Comparison of ENCODE assay signal across 8 cellular contexts in the genomic region with DNA sequence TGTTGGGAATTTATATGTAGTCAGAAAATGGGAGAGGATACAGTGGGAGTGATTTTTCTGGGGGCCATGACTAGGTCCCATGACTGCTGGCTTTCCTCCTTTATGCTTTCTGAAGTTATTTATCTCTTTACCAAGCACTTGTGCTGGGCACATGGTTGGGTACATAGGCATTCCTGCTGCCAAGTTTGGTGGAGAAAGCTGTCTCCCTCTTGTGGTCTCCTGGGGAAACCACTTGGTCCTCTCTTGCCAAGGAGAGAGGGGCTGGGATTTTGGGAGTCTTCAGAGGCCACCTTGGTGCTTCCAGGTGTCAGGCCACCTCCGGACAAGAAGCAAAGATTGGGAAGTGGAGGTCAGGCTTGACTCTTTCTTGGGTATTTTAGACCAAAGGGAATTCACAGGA.
A peak's percentile ranks its signal among the peaks of the same experiment; 100 is the strongest.
DNase-seq lines count a peak whose midpoint lies in the region; ATAC-seq lines count a peak whose summit lies in the region.

No MANE protein-coding gene starts in this region.

- intact Hi-C loops in activated naive CD4-positive, alpha-beta T cell treated with anti-CD3 and anti-CD28 coated beads for 36 hours (cut with micrococcal nuclease) = loop anchor here (1.0 kb wide), 2 partner anchors 114 to 319 kb away; no protein-coding TSS in a partner anchor

- CTCF ChIA-PET in activated naive CD4-positive, alpha-beta T cell treated with anti-CD3 and anti-CD28 coated beads for 36 hours (lab: Charles Lee) = interaction anchor here (2.7 to 2.9 kb wide), 2 partner anchors 320 kb away, joined by 15 to 20 read pairs; no protein-coding TSS in a partner anchor

- no peak overlapping the region for H3K27ac Mint-ChIP-seq in activated naive CD4-positive, alpha-beta T cell treated with anti-CD3 and anti-CD28 coated beads for 36 hours

- H3K36me3 Mint-ChIP-seq in activated naive CD4-positive, alpha-beta T cell treated with anti-CD3 and anti-CD28 coated beads for 36 hours (ENCODE audit: low read depth) = no peaks in the 10 kb centered on the region

- H3K4me3 Mint-ChIP-seq in activated naive CD4-positive, alpha-beta T cell treated with anti-CD3 and anti-CD28 coated beads for 36 hours = no peak overlapping the region

- DNase-seq in DMS 273 (lab: John Stamatoyannopoulos, UW; ENCODE audit: unreplicated experiment) = peak; percentile 64
- DNase-seq in DMS 273 treated with DMSO at 0.1 percent for 48 hours (lab: John Stamatoyannopoulos, UW) = no peak
- DNase-seq in NAMALWA (ENCODE audit: low spot score) = peak; percentile 13
- peak; percentile 60 for DNase-seq in activated naive CD4-positive, alpha-beta T cell treated with anti-CD3 and anti-CD28 coated beads for 36 hours
- peak; percentile 49 for DNase-seq in left lobe of liver (ENCODE audit: low spot score)
- no peak for DNase-seq in KG1 (lab: John Stamatoyannopoulos, UW)

- peaks cover 5% of the 10 kb centered on the region for H3K9me3 Mint-ChIP-seq in activated naive CD4-positive, alpha-beta T cell treated with anti-CD3 and anti-CD28 coated beads for 36 hours

- H3K27me3 Mint-ChIP-seq in activated naive CD4-positive, alpha-beta T cell treated with anti-CD3 and anti-CD28 coated beads for 36 hours (ENCODE audit: low read depth) = no peaks in the 10 kb centered on the region

- no peaks in the 10 kb centered on the region for H3K4me1 Mint-ChIP-seq in activated naive CD4-positive, alpha-beta T cell treated with anti-CD3 and anti-CD28 coated beads for 36 hours (ENCODE audit: low read depth)

- peak; percentile 96 for ATAC-seq in left lobe of liver
- ATAC-seq in GM21515 (IDR thresholded peaks at IDR 0.05; ENCODE audit: unreplicated experiment) = no peak
- no peak for ATAC-seq in GM19397 (IDR thresholded peaks at IDR 0.05; ENCODE audit: unreplicated experiment)

Comparison
In these comparisons a context has a peak if more than half of its experiments do, and no peak if none do; other contexts are left out.
1. DNase-seq: peak in DMS 273 (single experiment), NAMALWA (single experiment), activated naive CD4-positive, alpha-beta T cell treated with anti-CD3 and anti-CD28 coated beads for 36 hours (single experiment) and left lobe of liver (single experiment); none in DMS 273 treated with DMSO at 0.1 percent for 48 hours (single experiment) and KG1 (single experiment).